9 cellular contexts compared by ENCODE assay signal in the genomic region with DNA sequence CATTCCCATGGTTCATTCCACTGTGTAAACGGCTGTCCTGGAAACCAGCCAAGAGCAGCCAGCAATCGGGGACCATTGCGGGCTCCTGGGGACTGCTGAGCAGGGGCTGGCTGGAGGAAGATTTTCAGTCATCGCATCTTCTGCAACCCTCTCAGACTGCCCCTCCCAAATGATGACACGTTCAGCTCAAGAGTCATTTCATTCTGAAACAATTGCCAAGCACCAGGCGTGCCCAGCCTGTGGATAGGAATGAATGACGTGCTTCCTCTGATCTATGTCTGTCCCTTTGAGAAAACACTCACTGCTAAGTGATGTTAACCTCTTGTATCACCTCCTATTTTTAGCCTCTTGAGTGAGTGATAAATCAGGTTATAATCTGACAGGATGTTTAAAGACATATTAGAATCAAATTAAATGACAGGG.
DNase-seq lines count a peak whose midpoint lies in the region; ATAC-seq and TF ChIP-seq lines count a peak whose summit lies in the region.
"Had no signal": no experiment of that assay in that cellular context is flagged by ENCODE, and none has a peak within 500 bp of the region (broad histone marks: within the 10 kb centered on the region; RNA-seq: fewer than 3 reads in every experiment).

No MANE protein-coding gene starts in this region.

- peak overlapping the region; percentile 68 for H3K27ac Mint-ChIP-seq in activated T-helper 17 cell treated with anti-CD3 and anti-CD28 coated beads, Interleukin-2, amount 50 U/mL, for 72 hours

- peak overlapping the region; percentile 40 for H3K4me3 Mint-ChIP-seq in activated T-helper 17 cell treated with anti-CD3 and anti-CD28 coated beads, Interleukin-2, amount 50 U/mL, for 72 hours
- H3K4me3 Mint-ChIP-seq: neural crest cell had no signal

- no peaks in the 10 kb centered on the region for H3K36me3 Mint-ChIP-seq in activated T-helper 17 cell treated with anti-CD3 and anti-CD28 coated beads, Interleukin-2, amount 50 U/mL, for 72 hours (ENCODE audit: low read depth)

- H3K4me1 Mint-ChIP-seq in activated T-helper 17 cell treated with anti-CD3 and anti-CD28 coated beads, Interleukin-2, amount 50 U/mL, for 72 hours, result peaks cover 31% of the 10 kb centered on the region

- no peaks in the 10 kb centered on the region for H3K9me3 Mint-ChIP-seq in activated T-helper 17 cell treated with anti-CD3 and anti-CD28 coated beads, Interleukin-2, amount 50 U/mL, for 72 hours

- TF ChIP-seq CTCF in GM20000 (IDR thresholded peaks at IDR 0.05; ENCODE audit: extremely low read depth, missing control alignments), result no peak

- peak; percentile 95 for ATAC-seq in activated T-helper 17 cell treated with anti-CD3 and anti-CD28 coated beads, Interleukin-2, amount 50 U/mL, for 72 hours (replicated peaks)
- ATAC-seq in HG02610 (IDR thresholded peaks at IDR 0.05; ENCODE audit: unreplicated experiment) (no peak), GM19035 (IDR thresholded peaks at IDR 0.05; ENCODE audit: unreplicated experiment) (no peak)

- no peaks in the 10 kb centered on the region for H3K27me3 Mint-ChIP-seq in activated T-helper 17 cell treated with anti-CD3 and anti-CD28 coated beads, Interleukin-2, amount 50 U/mL, for 72 hours

- DNase-seq in GM20000 (ENCODE audit: low spot score) (peak; percentile 18), NCI-H69 (lab: John Stamatoyannopoulos, UW) (peak; percentile 48), hepatic stellate cell (ENCODE audit: low spot score) (peak; percentile 81), ecto neural progenitor cell (ENCODE audit: low spot score) (no peak)
- DNase-seq in stimulated activated CD8-positive, alpha-beta memory T cell treated with anti-CD3 and anti-CD28 coated beads, Interleukin-2, amount 100 ng/mL, for 1 hour (ENCODE audit: low read depth in 2 of 2), result peak; percentile 15 to 29
